20 cellular contexts compared by ENCODE assay signal in the genomic region with DNA sequence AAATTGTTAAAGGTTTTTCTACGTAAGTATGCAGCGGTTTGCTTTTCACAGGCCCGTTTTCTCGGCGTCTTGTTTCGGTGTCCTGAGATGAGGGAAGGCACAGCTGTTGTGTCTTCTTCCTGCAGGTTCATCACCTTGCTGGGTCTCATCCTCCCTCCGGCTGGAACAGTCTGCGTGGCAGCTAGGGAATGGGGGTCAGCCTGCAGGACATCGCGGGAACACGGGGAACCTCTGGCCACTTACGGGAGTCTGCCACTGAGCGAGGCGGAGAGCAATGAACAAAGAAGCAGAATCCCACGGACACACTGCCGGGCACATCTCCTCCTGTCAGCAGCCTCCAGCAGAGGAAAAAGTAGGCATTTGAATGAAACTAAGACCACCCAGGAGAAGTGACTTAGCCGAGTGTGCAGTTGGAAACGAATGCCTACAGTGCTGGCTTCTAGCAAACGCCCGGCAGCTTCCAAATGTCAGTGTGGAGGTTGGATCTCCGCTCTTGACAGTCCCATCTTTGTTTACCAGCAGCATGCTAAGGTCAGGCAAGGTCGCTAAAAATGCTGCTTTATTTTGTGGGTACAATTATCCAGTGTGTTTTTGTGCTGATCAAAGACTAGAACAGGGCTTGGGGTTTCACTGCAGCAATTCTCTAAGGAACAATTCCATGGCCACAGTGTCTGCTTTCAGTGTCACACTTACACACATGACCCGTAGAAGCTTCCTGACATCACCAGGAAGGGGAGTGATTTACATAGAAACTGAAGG.
DNase-seq lines count a peak whose midpoint lies in the region; ATAC-seq, FAIRE-seq and TF ChIP-seq lines count a peak whose summit lies in the region.
"Had no signal": no experiment of that assay in that cellular context is flagged by ENCODE, and none has a peak within 500 bp of the region (broad histone marks: within the 10 kb centered on the region; RNA-seq: fewer than 3 reads in every experiment).

No MANE protein-coding gene starts in this region.

- H3K27me3 ChIP-seq in neural progenitor cell = no peaks in the 10 kb centered on the region
- H3K27me3 ChIP-seq: upper lobe of right lung had no signal

- H3K79me2 ChIP-seq in neural progenitor cell (ENCODE audit: low read depth) = no peaks in the 10 kb centered on the region

- H3K27me3 Mint-ChIP-seq in neural progenitor cell (ENCODE audit: insufficient read depth, low read depth) = peaks cover 5% of the 10 kb centered on the region

- peaks cover 20% of the 10 kb centered on the region for H3K4me1 Mint-ChIP-seq in neural progenitor cell
- H3K4me1 Mint-ChIP-seq: activated naive CD4-positive, alpha-beta T cell treated with anti-CD3 and anti-CD28 coated beads, Interleukin-2, amount 50 U/mL, for 24 hours had no signal

- H2AFZ ChIP-seq in neural progenitor cell (replicated peaks) = no peak overlapping the region

- peak overlapping the region; percentile 26 for H3K27ac Mint-ChIP-seq in neural progenitor cell
- H3K27ac Mint-ChIP-seq: activated naive CD4-positive, alpha-beta T cell treated with anti-CD3 and anti-CD28 coated beads, Interleukin-2, amount 50 U/mL, for 24 hours; effector memory CD8-positive, alpha-beta T cell had no signal

- no peaks in the 10 kb centered on the region for H3K36me3 Mint-ChIP-seq in neural progenitor cell
- H3K36me3 Mint-ChIP-seq: activated naive CD4-positive, alpha-beta T cell treated with anti-CD3 and anti-CD28 coated beads, Interleukin-2, amount 50 U/mL, for 24 hours had no signal

- H3K4me3 ChIP-seq in neural progenitor cell = no peak overlapping the region
- H3K4me3 ChIP-seq: A549, upper lobe of right lung had no signal

- no peak overlapping the region for H3K27ac ChIP-seq in neural progenitor cell
- H3K27ac ChIP-seq: A549, upper lobe of right lung had no signal

- no peaks in the 10 kb centered on the region for H3K36me3 ChIP-seq in neural progenitor cell
- H3K36me3 ChIP-seq: upper lobe of right lung had no signal

- H3K4me1 ChIP-seq in neural progenitor cell = peaks cover 8% of the 10 kb centered on the region
- H3K4me1 ChIP-seq: upper lobe of right lung had no signal

- no peak overlapping the region for H3K4me2 ChIP-seq in neural progenitor cell
- H3K4me2 ChIP-seq: A549 had no signal

- FAIRE-seq in frontal cortex (lab: Jason Lieb, UNC) = no peak
- FAIRE-seq: A549 had no signal

- peak; percentile 84 for DNase-seq in Ammon's horn (ENCODE audit: low spot score)
- peak; percentile 25 for DNase-seq in RPMI7951 (ENCODE audit: low read depth)
- DNase-seq in frontal cortex (ENCODE audit: low spot score in 2 of 2) = peak; percentile 12 to 32
- peak; percentile 42 for DNase-seq in neural progenitor cell (ENCODE audit: low spot score)
- DNase-seq in activated gamma-delta T cell treated with Interleukin-2 at 50 U/mL for 16 hours = no peak
- DNase-seq: activated CD4-positive, alpha-beta T cell treated with anti-CD3 and anti-CD28 coated beads, Interleukin-2, amount 50 U/mL, for 48 hours; activated T-cell treated with anti-CD3 and anti-CD28 coated beads, Interleukin-2, amount 50 U/mL, for 1 hour; DND-41; effector memory CD8-positive, alpha-beta T cell; NCI-H1436; NCI-H446; NK-92 treated with Interleukin-12 subunit alpha and Interleukin-12 subunit beta, amount 100 ng/mL, for 24 hours; stimulated activated naive CD4-positive, alpha-beta T cell treated with Interleukin-2 at 50 U/mL for 16 hours; upper lobe of right lung had no signal

- H3F3A ChIP-seq in neural progenitor cell (ENCODE audit: low read depth) = no peaks in the 10 kb centered on the region

- no peak overlapping the region for H3K9ac ChIP-seq in neural progenitor cell

- TF ChIP-seq CTCF in neural progenitor cell (IDR thresholded peaks at IDR 0.05) = no peak

- no peaks in the 10 kb centered on the region for H3K9me3 ChIP-seq in neural progenitor cell (ENCODE audit: low read depth)
- H3K9me3 ChIP-seq: A549, upper lobe of right lung had no signal

- ATAC-seq in HG03457 (IDR thresholded peaks at IDR 0.05; ENCODE audit: unreplicated experiment) (no peak), HG02840 (IDR thresholded peaks at IDR 0.05; ENCODE audit: low FRiP score, unreplicated experiment) (no peak), HG02759 (IDR thresholded peaks at IDR 0.05; ENCODE audit: unreplicated experiment) (no peak)
- ATAC-seq: A549; effector memory CD8-positive, alpha-beta T cell; left lobe of liver; upper lobe of right lung had no signal

- H3K4me3 Mint-ChIP-seq in neural progenitor cell = no peak overlapping the region
- H3K4me3 Mint-ChIP-seq: activated naive CD4-positive, alpha-beta T cell treated with anti-CD3 and anti-CD28 coated beads, Interleukin-2, amount 50 U/mL, for 24 hours; effector memory CD8-positive, alpha-beta T cell had no signal

- H3K9me3 Mint-ChIP-seq in neural progenitor cell = peaks cover 2% of the 10 kb centered on the region
- H3K9me3 Mint-ChIP-seq: activated naive CD4-positive, alpha-beta T cell treated with anti-CD3 and anti-CD28 coated beads, Interleukin-2, amount 50 U/mL, for 24 hours; effector memory CD8-positive, alpha-beta T cell had no signal

- no peaks in the 10 kb centered on the region for H4K20me1 ChIP-seq in neural progenitor cell (ENCODE audit: low read depth)
